21 cellular contexts compared by ENCODE assay signal in genomic region chr3:169390741-169391300, GRCh38.
A peak's percentile ranks its signal among the peaks of the same experiment; 100 is the strongest.
DNase-seq lines count a peak whose midpoint lies in the region; ATAC-seq, FAIRE-seq and TF ChIP-seq lines count a peak whose summit lies in the region.
"Had no signal": no experiment of that assay in that cellular context is flagged by ENCODE, and none has a peak within 500 bp of the region (broad histone marks: within the 10 kb centered on the region; RNA-seq: fewer than 3 reads in every experiment).

No MANE protein-coding gene starts in this region.

- in situ Hi-C loops in SK-MEL-5 (cut with HindIII; ENCODE audit: low pct_unique_long_range_greater_than_20kb, low sequenced_read_pairs), result no loop called here

- no peak overlapping the region for H3K27ac Mint-ChIP-seq in activated CD4-positive, alpha-beta memory T cell treated with anti-CD3 and anti-CD28 coated beads, Interleukin-2, amount 10 ng/mL, durations not matched to agents 7 days and 5 days
- H3K27ac Mint-ChIP-seq: activated naive CD8-positive, alpha-beta T cell treated with anti-CD3 and anti-CD28 coated beads for 36 hours; naive thymus-derived CD8-positive, alpha-beta T cell; stimulated activated effector memory CD8-positive, alpha-beta T cell treated with anti-CD3 and anti-CD28 coated beads, Interleukin-12 subunit alpha, Interleukin-12 subunit beta, amount 100 ng/mL, for 72 hours had no signal

- H3K4me3 ChIP-seq in epithelial cell of proximal tubule (ENCODE audit: low read depth, low read length) (peak overlapping the region; percentile 25), pancreas (no peak overlapping the region)
- H3K4me3 ChIP-seq: BLaER1, gastroesophageal sphincter, K562, right atrium auricular region, SK-N-MC had no signal

- DNase-seq in HCEC 1CT, result peak; percentile 25
- DNase-seq in SK-MEL-5 (ENCODE audit: low read depth, low spot score), result peak; percentile 5
- DNase-seq in epithelial cell of proximal tubule (ENCODE audit: low read depth), result no peak
- DNase-seq in pancreas, result no peak
- no peak for DNase-seq in activated naive CD4-positive, alpha-beta T cell (lab: John Stamatoyannopoulos, UW)
- no peak for DNase-seq in left colon
- no peak for DNase-seq in activated CD4-positive, alpha-beta memory T cell treated with anti-CD3 and anti-CD28 coated beads, Interleukin-2, amount 10 ng/mL, durations not matched to agents 7 days and 5 days
- no peak for DNase-seq in stimulated activated naive CD4-positive, alpha-beta T cell treated with Interleukin-2 at 50 U/mL for 16 hours (lab: John Stamatoyannopoulos, UW)
- DNase-seq: activated CD8-positive, alpha-beta memory T cell treated with anti-CD3 and anti-CD28 coated beads, Interleukin-2, amount 50 U/mL, for 4 hours; activated naive CD8-positive, alpha-beta T cell treated with anti-CD3 and anti-CD28 coated beads for 36 hours; EL; naive thymus-derived CD8-positive, alpha-beta T cell; NCI-H2029; stimulated activated CD4-positive, alpha-beta T cell treated with anti-CD3 and anti-CD28 coated beads, Interleukin-4, amount 100 ng/mL, for 1 hour had no signal

- no peaks in the 10 kb centered on the region for H3K36me3 Mint-ChIP-seq in activated CD4-positive, alpha-beta memory T cell treated with anti-CD3 and anti-CD28 coated beads, Interleukin-2, amount 10 ng/mL, durations not matched to agents 7 days and 5 days (ENCODE audit: low read depth)
- H3K36me3 Mint-ChIP-seq: activated naive CD8-positive, alpha-beta T cell treated with anti-CD3 and anti-CD28 coated beads for 36 hours; naive thymus-derived CD8-positive, alpha-beta T cell; stimulated activated effector memory CD8-positive, alpha-beta T cell treated with anti-CD3 and anti-CD28 coated beads, Interleukin-12 subunit alpha, Interleukin-12 subunit beta, amount 100 ng/mL, for 72 hours had no signal

- TF ChIP-seq CTCF in epithelial cell of proximal tubule (conservative IDR thresholded peaks at IDR 0.05; ENCODE audit: low read depth, low read length), result no peak
- TF ChIP-seq CTCF in pancreas (IDR thresholded peaks at IDR 0.05), result no peak

- H3K27ac ChIP-seq in pancreas, result peak overlapping the region in 3 of 4 donors; percentile 61 to 78 (median 63)
- H3K27ac ChIP-seq: BLaER1, gastroesophageal sphincter, right atrium auricular region, SK-N-MC had no signal

- peak in 3 of 4 donors; percentile 26 to 55 (median 49) for ATAC-seq in pancreas
- no peak for ATAC-seq in left colon
- ATAC-seq: gastroesophageal sphincter; K562; naive thymus-derived CD8-positive, alpha-beta T cell; stimulated activated effector memory CD8-positive, alpha-beta T cell treated with anti-CD3 and anti-CD28 coated beads, Interleukin-12 subunit alpha, Interleukin-12 subunit beta, amount 100 ng/mL, for 72 hours had no signal

- intact Hi-C loops in pancreas (cut with DNase I), result no loop called here
- intact Hi-C loops in left colon (cut with DNase I, micrococcal nuclease), result no loop called here

- H3K9me3 Mint-ChIP-seq in activated CD4-positive, alpha-beta memory T cell treated with anti-CD3 and anti-CD28 coated beads, Interleukin-2, amount 10 ng/mL, durations not matched to agents 7 days and 5 days, result no peaks in the 10 kb centered on the region
- H3K9me3 Mint-ChIP-seq: activated naive CD8-positive, alpha-beta T cell treated with anti-CD3 and anti-CD28 coated beads for 36 hours; stimulated activated effector memory CD8-positive, alpha-beta T cell treated with anti-CD3 and anti-CD28 coated beads, Interleukin-12 subunit alpha, Interleukin-12 subunit beta, amount 100 ng/mL, for 72 hours had no signal

- no peaks in the 10 kb centered on the region for H3K9me3 ChIP-seq in pancreas
- H3K9me3 ChIP-seq: BLaER1, gastroesophageal sphincter, right atrium auricular region had no signal

- no peak for FAIRE-seq in pancreas (lab: Jason Lieb, UNC)
- FAIRE-seq: islet of Langerhans, K562 had no signal

- CTCF ChIA-PET in activated CD4-positive, alpha-beta memory T cell treated with anti-CD3 and anti-CD28 coated beads, Interleukin-2, amount 10 ng/mL, durations not matched to agents 7 days and 5 days (lab: Charles Lee), result no interaction called here

- WGBS in pancreas, 2 donors, result 22 to 23% methylated on average over 4 of the region's 4 CpGs

- no peaks in the 10 kb centered on the region for H3K4me1 Mint-ChIP-seq in activated CD4-positive, alpha-beta memory T cell treated with anti-CD3 and anti-CD28 coated beads, Interleukin-2, amount 10 ng/mL, durations not matched to agents 7 days and 5 days
- H3K4me1 Mint-ChIP-seq: activated naive CD8-positive, alpha-beta T cell treated with anti-CD3 and anti-CD28 coated beads for 36 hours; naive thymus-derived CD8-positive, alpha-beta T cell; stimulated activated effector memory CD8-positive, alpha-beta T cell treated with anti-CD3 and anti-CD28 coated beads, Interleukin-12 subunit alpha, Interleukin-12 subunit beta, amount 100 ng/mL, for 72 hours had no signal

- H3K4me1 ChIP-seq in pancreas, result peaks cover 3 to 42% (median 38%) of the 10 kb centered on the region in 3 donors

- no peaks in the 10 kb centered on the region for H3K36me3 ChIP-seq in pancreas
- H3K36me3 ChIP-seq: BLaER1, gastroesophageal sphincter, right atrium auricular region had no signal

- H3K27me3 Mint-ChIP-seq in activated CD4-positive, alpha-beta memory T cell treated with anti-CD3 and anti-CD28 coated beads, Interleukin-2, amount 10 ng/mL, durations not matched to agents 7 days and 5 days, result peaks cover 2% of the 10 kb centered on the region

- H3K4me3 Mint-ChIP-seq in activated CD4-positive, alpha-beta memory T cell treated with anti-CD3 and anti-CD28 coated beads, Interleukin-2, amount 10 ng/mL, durations not matched to agents 7 days and 5 days, result no peak overlapping the region
- H3K4me3 Mint-ChIP-seq: activated naive CD8-positive, alpha-beta T cell treated with anti-CD3 and anti-CD28 coated beads for 36 hours; naive thymus-derived CD8-positive, alpha-beta T cell; stimulated activated effector memory CD8-positive, alpha-beta T cell treated with anti-CD3 and anti-CD28 coated beads, Interleukin-12 subunit alpha, Interleukin-12 subunit beta, amount 100 ng/mL, for 72 hours had no signal

- POLR2A ChIA-PET in activated CD4-positive, alpha-beta memory T cell treated with anti-CD3 and anti-CD28 coated beads, Interleukin-2, amount 10 ng/mL, durations not matched to agents 7 days and 5 days (lab: Charles Lee), result no interaction called here

- no peaks in the 10 kb centered on the region for H3K27me3 ChIP-seq in pancreas
- H3K27me3 ChIP-seq: BLaER1, gastroesophageal sphincter, right atrium auricular region had no signal

Comparison
In these comparisons a context has a peak if more than half of its experiments do, and no peak if none do; other contexts are left out.
1. DNase-seq: peak in HCEC 1CT (single experiment) and SK-MEL-5 (single experiment); none in epithelial cell of proximal tubule (single experiment), pancreas (0 of 6), activated naive CD4-positive, alpha-beta T cell (0 of 4), left colon (0 of 2), activated CD4-positive, alpha-beta memory T cell treated with anti-CD3 and anti-CD28 coated beads, Interleukin-2, amount 10 ng/mL, durations not matched to agents 7 days and 5 days (single experiment) and stimulated activated naive CD4-positive, alpha-beta T cell treated with Interleukin-2 at 50 U/mL for 16 hours (single experiment).